39 cellular contexts compared by ENCODE assay signal in genomic region chr5:135920199-135920598, GRCh38. TPM values are rescaled to one million over a fixed set of nuclear protein-coding genes. Genes with fewer than 3 reads are reported as not detected.
"Had no signal": no experiment of that assay in that cellular context is flagged by ENCODE, and none has a peak within 500 bp of the region (broad histone marks: within the 10 kb centered on the region; RNA-seq: fewer than 3 reads in every experiment).

No MANE protein-coding gene starts in this region.

- H3K4me1 ChIP-seq: adrenal gland, ascending aorta, body of pancreas, breast epithelium had no signal

- H3K27me3 ChIP-seq: ascending aorta, body of pancreas had no signal

- DNase-seq: activated effector memory CD4-positive, alpha-beta T cell treated with anti-CD3 and anti-CD28 coated beads, Interleukin-2, amount 50 U/mL, for 16 hours; activated effector memory CD4-positive, alpha-beta T cell treated with Interleukin-2 at 50 U/mL for 16 hours; activated gamma-delta T cell; activated gamma-delta T cell treated with Interleukin-2 at 50 U/mL for 16 hours; activated naive CD4-positive, alpha-beta T cell; activated naive CD4-positive, alpha-beta T cell treated with anti-CD3 and anti-CD28 coated beads for 36 hours; activated naive CD4-positive, alpha-beta T cell treated with anti-CD3 and anti-CD28 coated beads, Interleukin-2, amount 10 ng/mL, durations not matched to agents 7 days and 5 days; activated naive CD4-positive, alpha-beta T cell treated with anti-CD3 and anti-CD28 coated beads, Interleukin-2, amount 50 U/mL, for 16 hours; activated naive CD4-positive, alpha-beta T cell treated with Interleukin-2 at 50 U/mL for 16 hours; activated naive CD8-positive, alpha-beta T cell treated with anti-CD3 and anti-CD28 coated beads for 36 hours; activated naive CD8-positive, alpha-beta T cell treated with anti-CD3 and anti-CD28 coated beads, Interleukin-2, amount 10 ng/mL, durations not matched to agents 7 days and 5 days; activated naive CD8-positive, alpha-beta T cell treated with anti-CD3 and anti-CD28 coated beads, Interleukin-2, amount 50 U/mL, for 24 hours; activated T-cell treated with anti-CD3 and anti-CD28 coated beads, Interleukin-2, amount 50 U/mL, for 24 hours; activated T-cell treated with anti-CD3 and anti-CD28 coated beads, Interleukin-2, amount 50 U/mL, for 4 hours; activated T-cell treated with anti-CD3 and anti-CD28 coated beads, Interleukin-2, amount 50 U/mL, for 48 hours; activated T-cell treated with anti-CD3 and anti-CD28 coated beads, Interleukin-2, amount 50 U/mL, for 72 hours; adrenal gland; amniotic stem cell; amygdala; anterior cingulate cortex; aorta; body of pancreas; brain microvascular endothelial cell; caudate nucleus; central memory CD4-positive, alpha-beta T cell; cerebellar nuclear complex had no signal

- ATAC-seq: activated naive CD4-positive, alpha-beta T cell treated with anti-CD3 and anti-CD28 coated beads, Interleukin-2, amount 50 U/mL, for 72 hours; activated naive CD8-positive, alpha-beta T cell treated with anti-CD3 and anti-CD28 coated beads, Interleukin-2, amount 50 U/mL, for 24 hours; activated T-cell treated with anti-CD3 and anti-CD28 coated beads, Interleukin-2, amount 50 U/mL, for 4 hours; activated T-cell treated with anti-CD3 and anti-CD28 coated beads, Interleukin-2, amount 50 U/mL, for 72 hours; activated T-helper 17 cell treated with anti-CD3 and anti-CD28 coated beads, Interleukin-2, amount 50 U/mL, for 72 hours; body of pancreas had no signal

- H3K9me3 ChIP-seq: adrenal gland, ascending aorta, body of pancreas, breast epithelium had no signal

- H3K36me3 ChIP-seq: adrenal gland, ascending aorta, brain microvascular endothelial cell, breast epithelium, cardiac muscle cell had no signal

- H3K4me3 ChIP-seq: adrenal gland, ascending aorta, body of pancreas, breast epithelium, cardiac muscle cell had no signal

- H3K27ac ChIP-seq: adrenal gland, ascending aorta, body of pancreas, brain microvascular endothelial cell, breast epithelium, cardiac muscle cell had no signal

RNA-seq across cellular contexts. Expression of gene IL9, which starts 24.6 kb away (rescaled TPM):
- total RNA-seq: activated naive CD4-positive, alpha-beta T cell treated with anti-CD3 and anti-CD28 coated beads for 36 hours; activated naive CD8-positive, alpha-beta T cell treated with anti-CD3 and anti-CD28 coated beads for 36 hours; activated naive CD8-positive, alpha-beta T cell treated with anti-CD3 and anti-CD28 coated beads, Interleukin-2, amount 10 ng/mL, durations not matched to agents 7 days and 5 days; adrenal gland; aorta; ascending aorta; astrocyte; body of pancreas; breast epithelium; bronchial epithelial cell; cardiac muscle cell; cardiac septum; cerebellum; chondrocyte had no signal
- polyA plus RNA-seq: adipose tissue, adrenal gland, aorta, cardiac muscle cell had no signal

RNA-seq across cellular contexts. Expression of gene LECT2, which starts 34.6 kb away (rescaled TPM):
- total RNA-seq: activated naive CD4-positive, alpha-beta T cell treated with anti-CD3 and anti-CD28 coated beads for 36 hours; activated naive CD4-positive, alpha-beta T cell treated with anti-CD3 and anti-CD28 coated beads, Interleukin-2, amount 50 U/mL, for 72 hours; activated naive CD8-positive, alpha-beta T cell treated with anti-CD3 and anti-CD28 coated beads for 36 hours; activated naive CD8-positive, alpha-beta T cell treated with anti-CD3 and anti-CD28 coated beads, Interleukin-2, amount 10 ng/mL, durations not matched to agents 7 days and 5 days; activated T-cell treated with anti-CD3 and anti-CD28 coated beads, Interleukin-2, amount 50 U/mL, for 4 hours; activated T-cell treated with anti-CD3 and anti-CD28 coated beads, Interleukin-2, amount 50 U/mL, for 72 hours; activated T-helper 1 cell treated with anti-CD3 and anti-CD28 coated beads, Interleukin-12 subunit alpha, Interleukin-12 subunit beta, Interleukin-2, Interleukin-4 antibody, amounts not matched to agents 30 ng/mL and 10 ng/mL and 1 ng/mL, durations not matched to agents 14 hours and 24 hours and 36 hours; activated T-helper 17 cell treated with anti-CD3 and anti-CD28 coated beads, Interleukin-2, amount 50 U/mL, for 72 hours; activated T-helper 2 cell treated with anti-CD3 and anti-CD28 coated beads, Interferon-gamma antibody, Interleukin-2, Interleukin-4, amounts not matched to agents 10 μg/mL and 5 μg/mL and 100 μg/mL, durations not matched to agents 14 hours and 24 hours and 36 hours; adrenal gland; aorta; ascending aorta; astrocyte; body of pancreas; breast epithelium; bronchial epithelial cell; cardiac muscle cell; cardiac septum; cerebellum; chondrocyte had no signal
- polyA plus RNA-seq: adipose tissue, adrenal gland, aorta, cardiac muscle cell had no signal
